In genomic region chr15:85307687-85308045, GRCh38 we compare ENCODE assay signal across 22 cellular contexts.
"Had no signal": no experiment of that assay in that cellular context is flagged by ENCODE, and none has a peak within 500 bp of the region (broad histone marks: within the 10 kb centered on the region; RNA-seq: fewer than 3 reads in every experiment).

No MANE protein-coding gene starts in this region.

- DNase-seq: activated CD4-positive, alpha-beta memory T cell treated with anti-CD3 and anti-CD28 coated beads, Interleukin-2, amount 10 ng/mL, durations not matched to agents 7 days and 5 days; activated CD4-positive, alpha-beta T cell treated with anti-CD3 and anti-CD28 coated beads, Interleukin-2, amount 10 ng/mL, durations not matched to agents 24 days and 14 days; activated effector memory CD4-positive, alpha-beta T cell treated with anti-CD3 and anti-CD28 coated beads, Interleukin-2, amount 50 U/mL, for 16 hours; activated naive CD4-positive, alpha-beta T cell treated with anti-CD3 and anti-CD28 coated beads, Interleukin-2, amount 10 ng/mL, durations not matched to agents 7 days and 5 days; brain microvascular endothelial cell; colonic mucosa; dorsolateral prefrontal cortex; endodermal cell; kidney; lower lobe of right lung; naive thymus-derived CD8-positive, alpha-beta T cell; psoas muscle; spleen; stimulated activated CD4-positive, alpha-beta T cell treated with anti-CD3 and anti-CD28 coated beads, Interleukin-4, amount 100 ng/mL, for 24 hours; stimulated activated naive CD8-positive, alpha-beta T cell treated with anti-CD3 and anti-CD28 coated beads, Interleukin-15, amount 100 ng/mL, for 72 hours had no signal

- H3K27ac Mint-ChIP-seq: activated CD4-positive, alpha-beta memory T cell treated with anti-CD3 and anti-CD28 coated beads, Interleukin-2, amount 10 ng/mL, durations not matched to agents 7 days and 5 days; activated CD4-positive, alpha-beta T cell treated with anti-CD3 and anti-CD28 coated beads, Interleukin-2, amount 10 ng/mL, durations not matched to agents 24 days and 14 days; activated naive CD4-positive, alpha-beta T cell treated with anti-CD3 and anti-CD28 coated beads, Interleukin-2, amount 10 ng/mL, durations not matched to agents 7 days and 5 days; endodermal cell; stimulated activated naive CD8-positive, alpha-beta T cell treated with anti-CD3 and anti-CD28 coated beads, Interleukin-15, amount 100 ng/mL, for 72 hours had no signal

- H3K9me3 ChIP-seq: colonic mucosa, lower lobe of right lung, psoas muscle, suprapubic skin, vagina had no signal

- H3K36me3 ChIP-seq: brain microvascular endothelial cell, colonic mucosa, lower lobe of right lung, right atrium auricular region, spleen, suprapubic skin, tibial nerve, vagina had no signal

- H3K4me3 Mint-ChIP-seq: activated CD4-positive, alpha-beta memory T cell treated with anti-CD3 and anti-CD28 coated beads, Interleukin-2, amount 10 ng/mL, durations not matched to agents 7 days and 5 days; activated CD4-positive, alpha-beta T cell treated with anti-CD3 and anti-CD28 coated beads, Interleukin-2, amount 10 ng/mL, durations not matched to agents 24 days and 14 days; activated naive CD4-positive, alpha-beta T cell treated with anti-CD3 and anti-CD28 coated beads, Interleukin-2, amount 10 ng/mL, durations not matched to agents 7 days and 5 days; central memory CD8-positive, alpha-beta T cell; endodermal cell; naive thymus-derived CD8-positive, alpha-beta T cell; stimulated activated naive CD8-positive, alpha-beta T cell treated with anti-CD3 and anti-CD28 coated beads, Interleukin-15, amount 100 ng/mL, for 72 hours had no signal

- H3K4me1 ChIP-seq: colonic mucosa, lower lobe of right lung, psoas muscle, right atrium auricular region, suprapubic skin, tibial nerve, vagina had no signal

- ATAC-seq: activated CD4-positive, CD25-positive, alpha-beta regulatory T cell treated with anti-CD3 and anti-CD28 coated beads, Interleukin-2, amount 50 U/mL, for 24 hours; naive thymus-derived CD8-positive, alpha-beta T cell; psoas muscle; stimulated activated naive CD8-positive, alpha-beta T cell treated with anti-CD3 and anti-CD28 coated beads, Interleukin-15, amount 100 ng/mL, for 72 hours had no signal

- H3K27me3 Mint-ChIP-seq: activated CD4-positive, alpha-beta memory T cell treated with anti-CD3 and anti-CD28 coated beads, Interleukin-2, amount 10 ng/mL, durations not matched to agents 7 days and 5 days; activated CD4-positive, alpha-beta T cell treated with anti-CD3 and anti-CD28 coated beads, Interleukin-2, amount 10 ng/mL, durations not matched to agents 24 days and 14 days; central memory CD8-positive, alpha-beta T cell; stimulated activated naive CD8-positive, alpha-beta T cell treated with anti-CD3 and anti-CD28 coated beads, Interleukin-15, amount 100 ng/mL, for 72 hours had no signal

- H3K9me3 Mint-ChIP-seq: central memory CD8-positive, alpha-beta T cell had no signal

- H3K27ac ChIP-seq: brain microvascular endothelial cell, colonic mucosa, dorsolateral prefrontal cortex, epithelial cell of prostate, lower lobe of right lung, psoas muscle, right atrium auricular region, spleen, suprapubic skin, tibial nerve, vagina had no signal

- H3K27me3 ChIP-seq: brain microvascular endothelial cell, colonic mucosa, right atrium auricular region, spleen, suprapubic skin, tibial nerve, vagina had no signal

- H3K4me3 ChIP-seq: colonic mucosa, dorsolateral prefrontal cortex, lower lobe of right lung, psoas muscle, right atrium auricular region, spleen, suprapubic skin, tibial nerve, vagina had no signal
